In the genomic region with DNA sequence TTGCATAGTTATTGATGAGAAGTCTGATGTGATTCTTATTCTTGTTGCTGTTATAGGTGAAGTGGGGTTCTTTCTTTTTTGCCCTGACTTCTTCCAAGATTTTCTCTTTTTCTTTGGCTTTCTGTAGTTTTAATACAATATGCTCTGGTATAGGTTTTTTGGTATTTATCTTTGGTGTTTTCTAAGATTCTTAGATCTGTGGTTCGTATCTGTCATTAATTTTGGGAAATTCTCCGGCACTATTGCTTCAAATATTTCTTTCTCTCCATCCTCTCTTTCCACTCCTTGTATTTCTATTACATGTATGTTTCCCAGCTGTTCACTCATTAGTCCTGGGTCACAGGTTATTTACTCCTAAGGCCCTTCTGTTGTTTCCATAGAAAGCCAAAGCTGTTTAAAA, we compare ENCODE assay signal across 34 cellular contexts. TPM values are rescaled to one million over a fixed set of nuclear protein-coding genes. Genes with fewer than 3 reads are reported as not detected.
A peak's percentile ranks its signal among the peaks of the same experiment; 100 is the strongest.
DNase-seq lines count a peak whose midpoint lies in the region; ATAC-seq, FAIRE-seq and TF ChIP-seq lines count a peak whose summit lies in the region.
"Had no signal": no experiment of that assay in that cellular context is flagged by ENCODE, and none has a peak within 500 bp of the region (broad histone marks: within the 10 kb centered on the region; RNA-seq: fewer than 3 reads in every experiment).

No MANE protein-coding gene starts in this region.

- H3K27ac ChIP-seq in HEK293 (ENCODE audit: extremely low read depth, low read depth, low read length) (no peak overlapping the region), endodermal cell (ENCODE audit: low read depth, low read length) (no peak overlapping the region)
- H3K27ac ChIP-seq: 22Rv1; A549; BLaER1; BLaER1 treated with 17β-estradiol and CSF1 and Interleukin-3, amounts not matched to agents 10 nM and 100 nM; C4-2B had no signal

- no peak overlapping the region for H3K27ac Mint-ChIP-seq in endodermal cell
- H3K27ac Mint-ChIP-seq: B cell; CD14-positive monocyte; CD4-positive, alpha-beta memory T cell; CD4-positive, alpha-beta T cell; CD8-positive, alpha-beta memory T cell; CD8-positive, alpha-beta T cell had no signal

- no peak overlapping the region for H3K4me3 Mint-ChIP-seq in endodermal cell
- H3K4me3 Mint-ChIP-seq: B cell; CD14-positive monocyte; CD4-positive, alpha-beta memory T cell; CD4-positive, alpha-beta T cell; CD4-positive, CD25-positive, alpha-beta regulatory T cell; CD8-positive, alpha-beta memory T cell; CD8-positive, alpha-beta T cell had no signal

- no peaks in the 10 kb centered on the region for H3K4me1 Mint-ChIP-seq in endodermal cell
- H3K4me1 Mint-ChIP-seq: B cell; CD14-positive monocyte; CD4-positive, alpha-beta memory T cell; CD4-positive, CD25-positive, alpha-beta regulatory T cell; CD8-positive, alpha-beta memory T cell had no signal

- CTCF ChIA-PET in HEK293 (lab: Yijun Ruan, JAX), result interaction anchor here (0.7 to 1.8 kb wide), 2 partner anchors 10 to 912 kb away, joined by 3 to 8 read pairs; no protein-coding TSS in a partner anchor

- POLR2A ChIA-PET in HEK293 (lab: Yijun Ruan, JAX), result no interaction called here

- 100% methylated on average over 2 of the region's 2 CpGs for WGBS in endodermal cell (ENCODE audit: insufficient coverage in 1 of 2, insufficient read length in 1 of 2), 2 experiments

- TF ChIP-seq CTCF in D721Med (IDR thresholded peaks at IDR 0.05; ENCODE audit: insufficient read depth, missing control alignments), result no peak
- no peak for TF ChIP-seq CTCF in HEK293 (tag by site-specific recombination; IDR thresholded peaks at IDR 0.05)
- TF ChIP-seq CTCF in endodermal cell (conservative IDR thresholded peaks at IDR 0.05), result no peak

- H3K4me3 ChIP-seq in HEK293 (ENCODE audit: low read depth, low read length), result no peak overlapping the region
- peak overlapping the region; percentile 68 for H3K4me3 ChIP-seq in endodermal cell (ENCODE audit: low read length)
- H3K4me3 ChIP-seq: A549; BLaER1; BLaER1 treated with 17β-estradiol and CSF1 and Interleukin-3, amounts not matched to agents 10 nM and 100 nM had no signal

- H3K36me3 ChIP-seq in HEK293 (ENCODE audit: control insufficient read depth in 2 of 2, insufficient read depth in 1 of 2, low read length in 2 of 2), result no peaks in the 10 kb centered on the region
- H3K36me3 ChIP-seq in endodermal cell (ENCODE audit: control insufficient read depth, insufficient read depth, low read length), result no peaks in the 10 kb centered on the region
- H3K36me3 ChIP-seq: BE2C; BLaER1; BLaER1 treated with 17β-estradiol and CSF1 and Interleukin-3, amounts not matched to agents 10 nM and 100 nM had no signal

- H3K27me3 Mint-ChIP-seq in endodermal cell (ENCODE audit: insufficient read depth), result peaks cover 3% of the 10 kb centered on the region

- no peaks in the 10 kb centered on the region for H3K4me1 ChIP-seq in HEK293 (ENCODE audit: control insufficient read depth, insufficient read depth, low read length)
- H3K4me1 ChIP-seq in endodermal cell (ENCODE audit: control insufficient read depth, insufficient read depth, low read length), result no peaks in the 10 kb centered on the region
- H3K4me1 ChIP-seq: A549; BE2C; BLaER1; BLaER1 treated with 17β-estradiol and CSF1 and Interleukin-3, amounts not matched to agents 10 nM and 100 nM; Caco-2 had no signal

- no peak for DNase-seq in D721Med (ENCODE audit: insufficient read length, low spot score)
- no peak for DNase-seq in endodermal cell
- no peak for DNase-seq in Ammon's horn (ENCODE audit: low spot score)
- DNase-seq: 8988T; ACHN; AML-193; BE2C; C1 segment of cervical spinal cord; Caco-2; Calu3; CD4-positive, alpha-beta memory T cell; CD4-positive, alpha-beta T cell; CD4-positive, CD25-positive, alpha-beta regulatory T cell; CD8-positive, alpha-beta memory T cell; CD8-positive, alpha-beta T cell; COR-L47; DMS 273 treated with DMSO at 0.1 percent for 48 hours; DMS153; DMS53; DMS79; DMS79 treated with DMSO at 0.1 percent for 48 hours; DND-41; EL had no signal

- peaks cover 5% of the 10 kb centered on the region for H3K36me3 Mint-ChIP-seq in endodermal cell (ENCODE audit: low read depth)
- H3K36me3 Mint-ChIP-seq: CD14-positive monocyte; CD4-positive, alpha-beta memory T cell; CD4-positive, CD25-positive, alpha-beta regulatory T cell; CD8-positive, alpha-beta T cell had no signal

- H3K9ac ChIP-seq in endodermal cell (ENCODE audit: extremely low read depth, low read length, poor library complexity, severe bottlenecking), result no peak overlapping the region
- H3K9ac ChIP-seq: BLaER1; BLaER1 treated with 17β-estradiol and CSF1 and Interleukin-3, amounts not matched to agents 10 nM and 100 nM had no signal

- H3K9me3 Mint-ChIP-seq in endodermal cell, result peaks cover 44% of the 10 kb centered on the region

- no peaks in the 10 kb centered on the region for H3K9me3 ChIP-seq in HEK293 (ENCODE audit: control insufficient read depth, insufficient read depth, low read depth, low read length)
- peaks cover 22% of the 10 kb centered on the region for H3K9me3 ChIP-seq in endodermal cell (ENCODE audit: control insufficient read depth, low read length)
- H3K9me3 ChIP-seq: A549, BE2C, Caco-2 had no signal

- peak; percentile 41 for FAIRE-seq in D721Med (lab: Jason Lieb, UNC)
- FAIRE-seq: A204.1, A549 had no signal

- no peaks in the 10 kb centered on the region for H3K27me3 ChIP-seq in endodermal cell (ENCODE audit: control insufficient read depth, insufficient read depth, low read length, poor library complexity, severe bottlenecking)
- H3K27me3 ChIP-seq: BE2C; BLaER1; BLaER1 treated with 17β-estradiol and CSF1 and Interleukin-3, amounts not matched to agents 10 nM and 100 nM had no signal

- ATAC-seq in GM19463 (IDR thresholded peaks at IDR 0.05; ENCODE audit: unreplicated experiment) (no peak), GM18502 (IDR thresholded peaks at IDR 0.05; ENCODE audit: poor library complexity, unreplicated experiment) (no peak)
- ATAC-seq: A549; CD8-positive, alpha-beta T cell had no signal

TF ChIP-seq in HEK293, 187 proteins besides CTCF, POLR2A, EP300 and RAD21:
- TF ChIP-seq ZNF211 (tag by site-specific recombination; IDR thresholded peaks at IDR 0.05; ENCODE audit: low read depth), result no peak
- TF ChIP-seq ZNF558 (tag by site-specific recombination; IDR thresholded peaks at IDR 0.05), result peak; percentile 92

RNA-seq across cellular contexts. Expression of a gene that starts 43.8 kb away (rescaled TPM):
- total RNA-seq in endodermal cell, result 10 to 100 TPM; 26.4 to 70.0 TPM
- polyA plus RNA-seq in endodermal cell (2013, experiment 1 of 2), result 23.4 TPM
- polyA plus RNA-seq in endodermal cell (2013, experiment 2 of 2), result 22.7 TPM
